In genomic region chr5:159185773-159186172, GRCh38 we compare ENCODE assay signal across 10 cellular contexts. TPM values are rescaled to one million over a fixed set of nuclear protein-coding genes. Genes with fewer than 3 reads are reported as not detected.
DNase-seq lines count a peak whose midpoint lies in the region; ATAC-seq, FAIRE-seq and TF ChIP-seq lines count a peak whose summit lies in the region.
"Had no signal": no experiment of that assay in that cellular context is flagged by ENCODE, and none has a peak within 500 bp of the region (broad histone marks: within the 10 kb centered on the region; RNA-seq: fewer than 3 reads in every experiment).

No MANE protein-coding gene starts in this region.

- CTCF ChIA-PET in activated CD4-positive, alpha-beta memory T cell treated with anti-CD3 and anti-CD28 coated beads for 36 hours (lab: Charles Lee): interaction anchor here (0.6 to 2.0 kb wide), 3 partner anchors 18 to 127 kb away, joined by 3 to 7 read pairs (median 3); no protein-coding TSS in a partner anchor

- no peak overlapping the region for H3K4me2 ChIP-seq in keratinocyte (ENCODE audit: control insufficient read depth, extremely low read depth, insufficient read depth, low read depth, low read length)

- no peaks in the 10 kb centered on the region for H3K9me3 Mint-ChIP-seq in activated T-cell treated with anti-CD3 and anti-CD28 coated beads, Interleukin-2, amount 50 U/mL, for 72 hours
- H3K9me3 Mint-ChIP-seq in activated CD4-positive, alpha-beta memory T cell treated with anti-CD3 and anti-CD28 coated beads for 36 hours: no peaks in the 10 kb centered on the region
- H3K9me3 Mint-ChIP-seq in stimulated activated memory B cell treated with anti-CD40 and anti-IgM and Interleukin-4, amounts not matched to agents 10 μg/mL and 1 μg/mL and 100 μg/mL, for 72 hours: no peaks in the 10 kb centered on the region

- no peaks in the 10 kb centered on the region for H3K27me3 Mint-ChIP-seq in activated T-cell treated with anti-CD3 and anti-CD28 coated beads, Interleukin-2, amount 50 U/mL, for 72 hours (ENCODE audit: low read depth)
- no peaks in the 10 kb centered on the region for H3K27me3 Mint-ChIP-seq in activated CD4-positive, alpha-beta memory T cell treated with anti-CD3 and anti-CD28 coated beads for 36 hours
- H3K27me3 Mint-ChIP-seq in stimulated activated memory B cell treated with anti-CD40 and anti-IgM and Interleukin-4, amounts not matched to agents 10 μg/mL and 1 μg/mL and 100 μg/mL, for 72 hours: no peaks in the 10 kb centered on the region

- H3K4me3 Mint-ChIP-seq in activated T-cell treated with anti-CD3 and anti-CD28 coated beads, Interleukin-2, amount 50 U/mL, for 72 hours: no peak overlapping the region
- H3K4me3 Mint-ChIP-seq in activated CD4-positive, alpha-beta memory T cell treated with anti-CD3 and anti-CD28 coated beads for 36 hours: no peak overlapping the region
- no peak overlapping the region for H3K4me3 Mint-ChIP-seq in stimulated activated memory B cell treated with anti-CD40 and anti-IgM and Interleukin-4, amounts not matched to agents 10 μg/mL and 1 μg/mL and 100 μg/mL, for 72 hours

- H3K4me3 ChIP-seq in keratinocyte (ENCODE audit: control insufficient read depth in 2 of 3, extremely low read depth in 1 of 3, insufficient read depth in 2 of 3, low read depth in 1 of 3, low read length in 3 of 3): no peak overlapping the region

- H3K9me1 ChIP-seq in keratinocyte (ENCODE audit: control insufficient read depth, extremely low read depth, insufficient read depth, low read length): no peaks in the 10 kb centered on the region

- H2AFZ ChIP-seq in keratinocyte (ENCODE audit: control insufficient read depth, low read length): no peak overlapping the region

- POLR2A ChIA-PET in activated CD4-positive, alpha-beta memory T cell treated with anti-CD3 and anti-CD28 coated beads for 36 hours (lab: Charles Lee): interaction anchor here (1.8 kb wide), 1 partner anchor 22 kb away, joined by 6 read pairs; no protein-coding TSS in a partner anchor

- peaks cover 81% of the 10 kb centered on the region for H3K4me1 Mint-ChIP-seq in activated T-cell treated with anti-CD3 and anti-CD28 coated beads, Interleukin-2, amount 50 U/mL, for 72 hours (ENCODE audit: low read depth)
- H3K4me1 Mint-ChIP-seq in activated CD4-positive, alpha-beta memory T cell treated with anti-CD3 and anti-CD28 coated beads for 36 hours (ENCODE audit: low read depth): peaks cover 65% of the 10 kb centered on the region
- H3K4me1 Mint-ChIP-seq in stimulated activated memory B cell treated with anti-CD40 and anti-IgM and Interleukin-4, amounts not matched to agents 10 μg/mL and 1 μg/mL and 100 μg/mL, for 72 hours: peaks cover 56% of the 10 kb centered on the region

- H4K20me1 ChIP-seq in keratinocyte (ENCODE audit: control insufficient read depth, extremely low read depth, insufficient read depth, low read length): no peaks in the 10 kb centered on the region

- H3K36me3 ChIP-seq in keratinocyte (ENCODE audit: control insufficient read depth in 2 of 2, extremely low read depth in 1 of 2, insufficient read depth in 2 of 2, low read length in 2 of 2): peaks cover 7 to 19% of the 10 kb centered on the region in 2 experiments

- ATAC-seq in activated T-cell treated with anti-CD3 and anti-CD28 coated beads, Interleukin-2, amount 50 U/mL, for 72 hours (replicated peaks in 1 of 2): no peak
- no peak for ATAC-seq in stimulated activated memory B cell treated with anti-CD40 and anti-IgM and Interleukin-4, amounts not matched to agents 10 μg/mL and 1 μg/mL and 100 μg/mL, for 72 hours
- no peak for ATAC-seq in HG03378 (IDR thresholded peaks at IDR 0.05; ENCODE audit: unreplicated experiment)
- ATAC-seq in GM21717 (IDR thresholded peaks at IDR 0.05; ENCODE audit: unreplicated experiment): no peak

- no peaks in the 10 kb centered on the region for H3K9me3 ChIP-seq in keratinocyte (ENCODE audit: control insufficient read depth, low read depth, low read length)

- FAIRE-seq in keratinocyte (lab: Jason Lieb, UNC): no peak
- FAIRE-seq: urothelium cell line had no signal

- no peaks in the 10 kb centered on the region for H3K27me3 ChIP-seq in keratinocyte (ENCODE audit: control insufficient read depth, extremely low read depth, insufficient read depth, low read length)

- intact Hi-C loops in activated CD4-positive, alpha-beta memory T cell treated with anti-CD3 and anti-CD28 coated beads for 36 hours (cut with micrococcal nuclease): no loop called here

- peak overlapping the region; percentile 95 for H3K27ac ChIP-seq in keratinocyte (ENCODE audit: control insufficient read depth, insufficient read depth, low read length)

- peaks cover 44% of the 10 kb centered on the region for H3K4me1 ChIP-seq in keratinocyte (ENCODE audit: control insufficient read depth, extremely low read depth, insufficient read depth, low read length)

- H3K9ac ChIP-seq in keratinocyte (ENCODE audit: control insufficient read depth, extremely low read depth, insufficient read depth, low read length): peak overlapping the region; percentile 75

- peaks cover 52% of the 10 kb centered on the region for H3K79me2 ChIP-seq in keratinocyte (ENCODE audit: control insufficient read depth, insufficient read depth, low read length)

- dilution Hi-C loops in keratinocyte (cut with MboI; ENCODE audit: extremely low pct_ligation_motif_present, low sequenced_read_pairs): no loop called here

- H3K36me3 Mint-ChIP-seq in activated T-cell treated with anti-CD3 and anti-CD28 coated beads, Interleukin-2, amount 50 U/mL, for 72 hours (ENCODE audit: insufficient read depth in 2 of 2): peaks cover 4 to 23% of the 10 kb centered on the region in 2 donors
- H3K36me3 Mint-ChIP-seq in activated CD4-positive, alpha-beta memory T cell treated with anti-CD3 and anti-CD28 coated beads for 36 hours: peaks cover 27% of the 10 kb centered on the region
- peaks cover 30% of the 10 kb centered on the region for H3K36me3 Mint-ChIP-seq in stimulated activated memory B cell treated with anti-CD40 and anti-IgM and Interleukin-4, amounts not matched to agents 10 μg/mL and 1 μg/mL and 100 μg/mL, for 72 hours

- DNase-seq in activated T-cell treated with anti-CD3 and anti-CD28 coated beads, Interleukin-2, amount 50 U/mL, for 72 hours: no peak
- DNase-seq in activated T-cell treated with anti-CD3 and anti-CD28 coated beads for 4 hours (no peak), keratinocyte (ENCODE audit: low read depth, low spot score) (no peak)
- DNase-seq in activated CD4-positive, alpha-beta memory T cell treated with anti-CD3 and anti-CD28 coated beads for 36 hours: no peak
- DNase-seq in NK-92 treated with Interleukin-12 subunit alpha and Interleukin-12 subunit beta, amount 100 ng/mL, for 24 hours (lab: John Stamatoyannopoulos, UW): no peak
- DNase-seq: NCI-H2081 had no signal

- peak overlapping the region; percentile 95 for H3K27ac Mint-ChIP-seq in activated T-cell treated with anti-CD3 and anti-CD28 coated beads, Interleukin-2, amount 50 U/mL, for 72 hours
- peak overlapping the region; percentile 47 for H3K27ac Mint-ChIP-seq in activated CD4-positive, alpha-beta memory T cell treated with anti-CD3 and anti-CD28 coated beads for 36 hours
- peak overlapping the region; percentile 77 for H3K27ac Mint-ChIP-seq in stimulated activated memory B cell treated with anti-CD40 and anti-IgM and Interleukin-4, amounts not matched to agents 10 μg/mL and 1 μg/mL and 100 μg/mL, for 72 hours

- no peak for TF ChIP-seq CTCF in keratinocyte (optimal IDR thresholded peaks at IDR 0.05 in 1 of 3, IDR thresholded peaks at IDR 0.05 in 1 of 3, conservative IDR thresholded peaks at IDR 0.05 in 1 of 3; ENCODE audit: extremely low read depth in 1 of 3, insufficient read depth in 2 of 3, low read length in 3 of 3)

RNA-seq across cellular contexts. Expression of gene RNF145, which starts 23.6 kb away (rescaled TPM):
- total RNA-seq in activated T-cell treated with anti-CD3 and anti-CD28 coated beads, Interleukin-2, amount 50 U/mL, for 72 hours: 100 to 1,000 TPM in 1 of 2 donors, 10 to 100 TPM in 1; 88.7 to 116 TPM
- 10 to 100 TPM; 91.4 to 92.6 TPM for total RNA-seq in activated CD4-positive, alpha-beta memory T cell treated with anti-CD3 and anti-CD28 coated beads for 36 hours
- polyA plus RNA-seq in keratinocyte: 52.7 to 79.8 TPM (median 78.6 TPM) in 3 replicates
- 23.9 TPM for polyA plus RNA-seq in keratinocyte (2011; ENCODE audit: low read depth)
- 38.6 and 70.8 TPM in 2 replicates for polyA plus RNA-seq in keratinocyte (2011; cell fraction: cytosol; rRNA removed)
- polyA plus RNA-seq in keratinocyte (2011; cell fraction: nucleus; rRNA removed): 87.7 and 102 TPM in 2 replicates
- 46.0 and 61.8 TPM in 2 replicates for polyA plus RNA-seq in keratinocyte (2012; ENCODE audit: low replicate concordance)
- 45.7 to 78.2 TPM (median 50.8 TPM) in 3 replicates for polyA minus RNA-seq in keratinocyte
- polyA minus RNA-seq in keratinocyte (2011; cell fraction: cytosol; rRNA and poly(A)+ RNA removed): 31.1 TPM
- polyA minus RNA-seq in keratinocyte (2011; cell fraction: nucleus; rRNA and poly(A)+ RNA removed): 75.4 and 114 TPM in 2 replicates
